20 cellular contexts compared by ENCODE assay signal in the genomic region with DNA sequence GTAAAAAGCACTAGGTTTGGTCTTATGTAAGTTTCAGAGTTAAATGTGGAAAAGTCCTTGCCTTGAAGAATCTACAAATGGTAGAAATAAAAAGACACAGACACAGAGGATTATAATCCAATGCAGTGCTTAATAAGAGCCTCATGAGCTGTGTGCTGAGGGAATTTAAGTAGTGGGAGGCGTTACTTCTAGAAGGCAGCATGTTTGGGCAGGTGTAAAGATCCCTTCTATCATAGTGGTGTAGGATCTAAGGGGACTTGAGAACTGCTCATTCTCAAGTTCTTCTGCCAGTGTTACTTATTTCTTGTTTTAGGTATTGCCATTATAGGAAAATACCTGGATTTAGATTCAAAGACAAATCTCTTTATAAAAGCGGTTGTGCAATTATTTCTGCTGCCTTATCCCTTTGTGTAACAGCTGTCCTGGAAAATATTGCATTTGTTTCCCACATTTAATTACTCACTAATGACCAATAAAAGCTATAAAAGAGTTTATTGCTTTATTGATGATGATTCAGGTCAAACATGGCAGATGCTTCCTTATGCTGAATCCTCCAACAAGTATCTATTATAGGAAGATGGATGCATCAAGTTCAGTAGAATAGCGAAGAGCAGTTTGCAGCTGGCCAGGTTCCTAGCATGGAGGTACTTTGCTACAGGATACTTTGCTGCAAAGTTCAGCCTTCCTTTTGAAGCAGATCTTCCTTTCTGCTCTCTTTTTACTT.
"Had no signal": no experiment of that assay in that cellular context is flagged by ENCODE, and none has a peak within 500 bp of the region (broad histone marks: within the 10 kb centered on the region; RNA-seq: fewer than 3 reads in every experiment).

No MANE protein-coding gene starts in this region.

- H3K4me1 Mint-ChIP-seq: memory B cell, naive B cell, nephron had no signal

- H3K36me3 ChIP-seq: esophagus squamous epithelium, gastroesophageal sphincter, left ventricle myocardium inferior, lower lobe of right lung had no signal

- H3K4me3 ChIP-seq: esophagus squamous epithelium, gastroesophageal sphincter, left ventricle myocardium inferior, lower lobe of right lung, psoas muscle had no signal

- DNase-seq: esophagus squamous epithelium; foreskin fibroblast; glutamatergic neuron; immature natural killer cell; left ventricle myocardium inferior; lower lobe of right lung; naive B cell; psoas muscle; retina; stimulated activated CD4-positive, alpha-beta T cell treated with anti-CD3 and anti-CD28 coated beads, Interleukin-12 subunit alpha, Interleukin-12 subunit beta, amount 100 ng/mL, for 4 hours; stimulated activated CD4-positive, alpha-beta T cell treated with anti-CD3 and anti-CD28 coated beads, Interleukin-2, amount 100 ng/mL, for 48 hours; stimulated activated naive CD4-positive, alpha-beta T cell treated with Interleukin-2 at 50 U/mL for 16 hours had no signal

- H3K4me1 ChIP-seq: esophagus squamous epithelium, gastroesophageal sphincter, left ventricle myocardium inferior, lower lobe of right lung, parathyroid adenoma, psoas muscle had no signal

- H3K9me3 ChIP-seq: esophagus squamous epithelium, gastroesophageal sphincter, left ventricle myocardium inferior, lower lobe of right lung, psoas muscle had no signal

- H3K27me3 ChIP-seq: esophagus squamous epithelium, gastroesophageal sphincter had no signal

- H3K27me3 Mint-ChIP-seq: dendritic cell treated with granulocyte-macrophage colony-stimulating factor and Interleukin-4, amounts not matched to agents 40 ng/mL and 50 ng/mL, for 4 days; memory B cell; naive B cell; type B pancreatic cell had no signal

- H3K79me2 ChIP-seq: parathyroid adenoma had no signal

- H3K27ac Mint-ChIP-seq: dendritic cell treated with granulocyte-macrophage colony-stimulating factor and Interleukin-4, amounts not matched to agents 40 ng/mL and 50 ng/mL, for 4 days; immature natural killer cell; memory B cell; mesothelial cell of epicardium; naive B cell; nephron; type B pancreatic cell had no signal

- H3K27ac ChIP-seq: esophagus squamous epithelium, gastroesophageal sphincter, left ventricle myocardium inferior, lower lobe of right lung, parathyroid adenoma, psoas muscle had no signal

- H3K36me3 Mint-ChIP-seq: memory B cell, naive B cell, type B pancreatic cell had no signal

- H2AFZ ChIP-seq: parathyroid adenoma had no signal

- H3K9me3 Mint-ChIP-seq: dendritic cell treated with granulocyte-macrophage colony-stimulating factor and Interleukin-4, amounts not matched to agents 40 ng/mL and 50 ng/mL, for 4 days; memory B cell; nephron had no signal

- ATAC-seq: gastroesophageal sphincter, lower lobe of right lung, psoas muscle, sciatic nerve had no signal

- H3K9ac ChIP-seq: parathyroid adenoma had no signal

- H3K4me3 Mint-ChIP-seq: dendritic cell treated with granulocyte-macrophage colony-stimulating factor and Interleukin-4, amounts not matched to agents 40 ng/mL and 50 ng/mL, for 4 days; immature natural killer cell; memory B cell; mesothelial cell of epicardium; naive B cell; nephron; type B pancreatic cell had no signal
